ENCODE assay signal across 8 cellular contexts in the genomic region with DNA sequence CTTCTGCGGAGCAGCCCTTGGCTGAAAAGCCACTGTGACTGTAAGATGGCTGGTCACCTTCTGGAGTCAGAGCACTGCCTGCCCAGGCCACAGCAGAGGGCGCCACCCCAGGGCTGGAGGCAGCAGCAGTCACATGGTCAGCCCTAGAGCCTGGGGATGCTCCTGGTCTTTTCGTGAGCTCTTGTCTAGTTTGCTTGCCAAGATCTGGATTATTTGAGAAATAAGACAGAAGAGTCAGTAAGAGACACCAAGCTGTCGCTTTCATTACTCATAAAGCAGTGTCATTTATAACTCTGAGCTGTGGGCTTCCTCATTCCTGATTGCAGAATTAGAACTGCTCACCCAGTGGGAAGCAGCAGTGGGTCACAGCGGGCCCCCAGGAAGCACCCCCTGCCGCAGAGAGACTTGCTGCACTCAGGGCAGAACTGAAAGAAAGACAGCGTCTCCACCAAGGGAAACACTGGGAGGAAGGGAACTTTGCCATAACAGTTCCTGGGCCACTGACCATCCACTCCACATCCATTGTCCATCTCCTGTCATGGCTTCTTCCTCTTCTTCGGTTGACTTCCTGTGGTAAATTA. TPM values are rescaled to one million over a fixed set of nuclear protein-coding genes. Genes with fewer than 3 reads are reported as not detected.
DNase-seq lines count a peak whose midpoint lies in the region; ATAC-seq and TF ChIP-seq lines count a peak whose summit lies in the region.

No MANE protein-coding gene starts in this region.

- CTCF ChIA-PET in activated CD4-positive, alpha-beta T cell treated with anti-CD3 and anti-CD28 coated beads, Interleukin-2, amount 10 ng/mL, durations not matched to agents 7 days and 5 days (lab: Charles Lee), result interaction anchor here (0.7 to 1.3 kb wide), 3 partner anchors 13 to 123 kb away, joined by 3 read pairs; no protein-coding TSS in a partner anchor

- 66 to 77% methylated on average over 4 to 6 of the region's 8 CpGs for WGBS in esophagus squamous epithelium, 2 donors

- no peak for TF ChIP-seq POLR2A in esophagus squamous epithelium (IDR thresholded peaks at IDR 0.05)

- H3K4me3 Mint-ChIP-seq in IgD-negative memory B cell, result peak overlapping the region in 2 of 4 donors; percentile 60 to 64
- H3K4me3 Mint-ChIP-seq in activated CD4-positive, alpha-beta T cell treated with anti-CD3 and anti-CD28 coated beads, Interleukin-2, amount 10 ng/mL, durations not matched to agents 7 days and 5 days, result no peak overlapping the region
- H3K4me3 Mint-ChIP-seq in neural crest cell, result no peak overlapping the region

- peaks cover 0 to 90% (median 16%) of the 10 kb centered on the region in 3 donors for H3K36me3 ChIP-seq in esophagus squamous epithelium

- peak overlapping the region; percentile 46 to 96 (median 94) for H3K27ac Mint-ChIP-seq in IgD-negative memory B cell
- peak overlapping the region; percentile 70 for H3K27ac Mint-ChIP-seq in activated CD4-positive, alpha-beta T cell treated with anti-CD3 and anti-CD28 coated beads, Interleukin-2, amount 10 ng/mL, durations not matched to agents 7 days and 5 days
- peak overlapping the region; percentile 69 for H3K27ac Mint-ChIP-seq in neural crest cell (ENCODE audit: unreplicated experiment)

- DNase-seq in D341Med (ENCODE audit: low spot score) (peak; percentile 78), esophagus squamous epithelium (lab: John Stamatoyannopoulos, UW) (no peak), neural crest cell (ENCODE audit: low read depth, low spot score) (peak; percentile 33), NCI-H187 treated with DMSO at 0.1 percent for 48 hours (lab: John Stamatoyannopoulos, UW) (no peak), NCI-H128 (lab: John Stamatoyannopoulos, UW; ENCODE audit: unreplicated experiment) (no peak)
- no peak for DNase-seq in activated CD4-positive, alpha-beta T cell treated with anti-CD3 and anti-CD28 coated beads, Interleukin-2, amount 10 ng/mL, durations not matched to agents 7 days and 5 days

- no peaks in the 10 kb centered on the region for H3K9me3 ChIP-seq in esophagus squamous epithelium

- H3K27ac ChIP-seq in esophagus squamous epithelium, result peak overlapping the region in 3 of 4 donors; percentile 20 to 69 (median 50)

- no peaks in the 10 kb centered on the region for H3K36me3 Mint-ChIP-seq in IgD-negative memory B cell
- peaks cover 20% of the 10 kb centered on the region for H3K36me3 Mint-ChIP-seq in activated CD4-positive, alpha-beta T cell treated with anti-CD3 and anti-CD28 coated beads, Interleukin-2, amount 10 ng/mL, durations not matched to agents 7 days and 5 days (ENCODE audit: low read depth)
- peaks cover under 1% of the 10 kb centered on the region for H3K36me3 Mint-ChIP-seq in neural crest cell (ENCODE audit: low read depth)

- H3K27me3 ChIP-seq in esophagus squamous epithelium, result no peaks in the 10 kb centered on the region

- peak in 5 of 6 experiments; percentile 10 to 48 (median 30) for TF ChIP-seq CTCF in esophagus squamous epithelium (IDR thresholded peaks at IDR 0.05)
- TF ChIP-seq CTCF in neural crest cell (conservative IDR thresholded peaks at IDR 0.05), result peak; percentile 46

- intact Hi-C loops in esophagus squamous epithelium (cut with DNase I), result no loop called here

- POLR2A ChIA-PET in activated CD4-positive, alpha-beta T cell treated with anti-CD3 and anti-CD28 coated beads, Interleukin-2, amount 10 ng/mL, durations not matched to agents 7 days and 5 days (lab: Charles Lee), result interaction anchor here (0.9 kb wide), 1 partner anchor 70 kb away, joined by 5 read pairs; no protein-coding TSS in a partner anchor

- no peak overlapping the region for H3K4me3 ChIP-seq in esophagus squamous epithelium

- no peaks in the 10 kb centered on the region for H3K27me3 Mint-ChIP-seq in IgD-negative memory B cell
- H3K27me3 Mint-ChIP-seq in activated CD4-positive, alpha-beta T cell treated with anti-CD3 and anti-CD28 coated beads, Interleukin-2, amount 10 ng/mL, durations not matched to agents 7 days and 5 days, result no peaks in the 10 kb centered on the region
- no peaks in the 10 kb centered on the region for H3K27me3 Mint-ChIP-seq in neural crest cell (ENCODE audit: low read depth)

- H3K4me1 Mint-ChIP-seq in IgD-negative memory B cell (peaks cover 24 to 35% (median 32%) of the 10 kb centered on the region in 3 donors), neural crest cell (peaks cover 14% of the 10 kb centered on the region)
- H3K4me1 Mint-ChIP-seq in activated CD4-positive, alpha-beta T cell treated with anti-CD3 and anti-CD28 coated beads, Interleukin-2, amount 10 ng/mL, durations not matched to agents 7 days and 5 days, result peaks cover 30% of the 10 kb centered on the region

- peaks cover 8 to 29% (median 10%) of the 10 kb centered on the region in 3 donors for H3K4me1 ChIP-seq in esophagus squamous epithelium

- H3K9me3 Mint-ChIP-seq in IgD-negative memory B cell (no peaks in the 10 kb centered on the region), neural crest cell (no peaks in the 10 kb centered on the region)
- H3K9me3 Mint-ChIP-seq in activated CD4-positive, alpha-beta T cell treated with anti-CD3 and anti-CD28 coated beads, Interleukin-2, amount 10 ng/mL, durations not matched to agents 7 days and 5 days, result no peaks in the 10 kb centered on the region

- no peak for ATAC-seq in HG03378 (IDR thresholded peaks at IDR 0.05; ENCODE audit: unreplicated experiment)

RNA-seq across cellular contexts. Expression of gene PPP6R2, which starts 56.7 kb away (rescaled TPM):
- polyA plus RNA-seq in IgD-negative memory B cell, result 27.0 TPM
- total RNA-seq in activated CD4-positive, alpha-beta T cell treated with anti-CD3 and anti-CD28 coated beads, Interleukin-2, amount 10 ng/mL, durations not matched to agents 7 days and 5 days, result 10 to 100 TPM; 55.6 to 67.6 TPM
- total RNA-seq in esophagus squamous epithelium, result 10 to 100 TPM; 35.6 to 50.8 (median 45.6) TPM
- 54.8 and 55.9 TPM in 2 replicates for total RNA-seq in neural crest cell

Comparison
In these comparisons a context has a peak if more than half of its experiments do, and no peak if none do; other contexts are left out.
1. DNase-seq: peak in D341Med (single experiment) and neural crest cell (single experiment); none in activated CD4-positive, alpha-beta T cell treated with anti-CD3 and anti-CD28 coated beads, Interleukin-2, amount 10 ng/mL, durations not matched to agents 7 days and 5 days (single experiment), esophagus squamous epithelium (single experiment), NCI-H187 treated with DMSO at 0.1 percent for 48 hours (single experiment) and NCI-H128 (single experiment).
2. Peak in every context shown above with its lines, with median percentiles within 50 percentile points of each other: H3K27ac Mint-ChIP-seq.